In the genomic region with DNA sequence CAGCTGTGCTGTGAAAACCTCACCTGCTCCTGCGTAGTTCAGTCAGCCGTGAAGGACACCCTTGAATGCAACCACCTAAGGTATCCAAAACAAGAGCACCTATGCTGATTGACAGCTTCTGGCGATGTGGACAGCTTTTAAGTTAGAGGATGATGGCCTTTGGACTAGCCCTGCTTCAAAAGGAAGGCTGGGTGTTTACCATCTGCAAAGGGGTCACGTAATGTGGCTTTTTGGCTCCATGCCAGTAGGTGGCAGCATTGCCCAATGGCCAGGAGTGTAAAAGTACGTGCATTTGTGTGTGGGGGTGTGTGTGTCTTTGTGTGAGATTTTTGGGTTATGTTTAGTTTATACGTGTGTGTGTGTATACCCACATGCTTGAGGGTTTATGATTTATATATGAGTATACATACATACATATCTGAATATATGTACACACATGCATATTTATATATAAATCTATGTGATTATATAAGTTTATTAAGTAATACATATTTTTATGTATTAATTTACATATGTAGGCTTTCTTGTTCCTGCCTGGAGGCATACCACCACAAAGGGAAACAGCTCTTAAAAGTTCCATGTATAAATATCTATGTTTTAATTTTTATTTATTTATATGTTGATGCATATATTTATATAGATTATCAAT, we compare ENCODE assay signal across 1 cellular context.
TF ChIP-seq lines count a peak whose summit lies in the region.

No MANE protein-coding gene starts in this region.

TF ChIP-seq in HepG2, 621 proteins besides CTCF, POLR2A, EP300 and RAD21 (continued from another document and continues in another):
- TF ChIP-seq ZNF550 (CRISPR knock-in tag; IDR thresholded peaks at IDR 0.05; ENCODE audit: borderline replicate concordance) (no peak), SRF (IDR thresholded peaks at IDR 0.05; ENCODE audit: low read depth, low read length) (no peak), ZBTB3 (CRISPR knock-in tag; IDR thresholded peaks at IDR 0.05; ENCODE audit: borderline replicate concordance, low read depth) (no peak), CENPT (CRISPR knock-in tag; IDR thresholded peaks at IDR 0.05; ENCODE audit: low read depth) (no peak), RNF2 (conservative IDR thresholded peaks at IDR 0.05; ENCODE audit: low read depth) (no peak), SP140L (CRISPR knock-in tag; IDR thresholded peaks at IDR 0.05; ENCODE audit: borderline replicate concordance) (no peak), KLF13 (CRISPR knock-in tag; IDR thresholded peaks at IDR 0.05) (no peak), ZBTB1 (CRISPR knock-in tag; IDR thresholded peaks at IDR 0.05; ENCODE audit: borderline replicate concordance) (no peak), ZNF878 (CRISPR knock-in tag; IDR thresholded peaks at IDR 0.05) (no peak), HCFC1 (IDR thresholded peaks at IDR 0.05; ENCODE audit: low read depth, low read length) (no peak), TCF12 (IDR thresholded peaks at IDR 0.05) (no peak), TCF12 (CRISPR knock-in tag; IDR thresholded peaks at IDR 0.05) (no peak), CEBPB (IDR thresholded peaks at IDR 0.05; ENCODE audit: borderline replicate concordance, low read depth, low read length) (peak; percentile 89), ZFP36 (IDR thresholded peaks at IDR 0.05; ENCODE audit: borderline replicate concordance, low read depth, low read length, partially characterized antibody) (no peak), ZNF678 (CRISPR knock-in tag; IDR thresholded peaks at IDR 0.05) (no peak), ZNF709 (CRISPR knock-in tag; IDR thresholded peaks at IDR 0.05) (no peak), LCORL (IDR thresholded peaks at IDR 0.05) (peak; percentile 99), LCORL (CRISPR knock-in tag; IDR thresholded peaks at IDR 0.05) (peak; percentile 78), HNRNPUL1 (IDR thresholded peaks at IDR 0.05; ENCODE audit: low read depth, low read length) (no peak), ZBTB7B (CRISPR knock-in tag; IDR thresholded peaks at IDR 0.05) (no peak), TRIM24 (CRISPR knock-in tag; IDR thresholded peaks at IDR 0.05) (no peak), ZNF605 (CRISPR knock-in tag; IDR thresholded peaks at IDR 0.05) (no peak), ZNF83 (CRISPR knock-in tag; IDR thresholded peaks at IDR 0.05; ENCODE audit: borderline replicate concordance) (no peak), ZNF30 (CRISPR knock-in tag; IDR thresholded peaks at IDR 0.05) (no peak), JDP2 (CRISPR knock-in tag; IDR thresholded peaks at IDR 0.05; ENCODE audit: borderline replicate concordance) (no peak), PCBP2 (optimal IDR thresholded peaks at IDR 0.05; ENCODE audit: low read depth, low read length, poor library complexity, severe bottlenecking) (no peak), SSRP1 (CRISPR knock-in tag; IDR thresholded peaks at IDR 0.05) (no peak), RFXAP (CRISPR knock-in tag; IDR thresholded peaks at IDR 0.05; ENCODE audit: borderline replicate concordance) (no peak), ZNF562 (CRISPR knock-in tag; IDR thresholded peaks at IDR 0.05; ENCODE audit: borderline replicate concordance) (no peak), PHB2 (IDR thresholded peaks at IDR 0.05; ENCODE audit: partially characterized antibody) (no peak), IKZF4 (CRISPR knock-in tag; IDR thresholded peaks at IDR 0.05; ENCODE audit: borderline replicate concordance, low read depth, not compliant biosample characterization) (no peak), NFE2 (CRISPR knock-in tag; IDR thresholded peaks at IDR 0.05) (no peak), KDM5A (IDR thresholded peaks at IDR 0.05; ENCODE audit: borderline replicate concordance, low read length) (no peak; the same call in 1 of the 2 replicates), TOPORS (CRISPR knock-in tag; IDR thresholded peaks at IDR 0.05) (no peak), ZNF552 (CRISPR knock-in tag; IDR thresholded peaks at IDR 0.05; ENCODE audit: borderline replicate concordance) (no peak), SIN3A (IDR thresholded peaks at IDR 0.05; ENCODE audit: borderline replicate concordance, low read depth, low read length) (no peak), ZNF292 (CRISPR knock-in tag; IDR thresholded peaks at IDR 0.05; ENCODE audit: borderline replicate concordance, low read depth) (no peak), ZNF777 (CRISPR knock-in tag; IDR thresholded peaks at IDR 0.05) (no peak), RBM22 (optimal IDR thresholded peaks at IDR 0.05; ENCODE audit: low read length) (no peak), SRY (CRISPR knock-in tag; IDR thresholded peaks at IDR 0.05) (no peak), ZNF530 (CRISPR knock-in tag; IDR thresholded peaks at IDR 0.05; ENCODE audit: low read depth) (no peak), KLF15 (CRISPR knock-in tag; IDR thresholded peaks at IDR 0.05; ENCODE audit: borderline replicate concordance) (no peak), ZNF792 (CRISPR knock-in tag; IDR thresholded peaks at IDR 0.05) (peak; percentile 28; the same call in 1 of the 2 replicates), DNMT3B (CRISPR knock-in tag; conservative IDR thresholded peaks at IDR 0.05) (no peak), SUZ12 (IDR thresholded peaks at IDR 0.05; ENCODE audit: low read depth, low read length) (no peak), ZNF615 (CRISPR knock-in tag; IDR thresholded peaks at IDR 0.05; ENCODE audit: borderline replicate concordance) (no peak), ZNF383 (CRISPR knock-in tag; IDR thresholded peaks at IDR 0.05; ENCODE audit: borderline replicate concordance) (no peak), ZNF891 (CRISPR knock-in tag; IDR thresholded peaks at IDR 0.05) (no peak)
- TF ChIP-seq, protein P1, sequence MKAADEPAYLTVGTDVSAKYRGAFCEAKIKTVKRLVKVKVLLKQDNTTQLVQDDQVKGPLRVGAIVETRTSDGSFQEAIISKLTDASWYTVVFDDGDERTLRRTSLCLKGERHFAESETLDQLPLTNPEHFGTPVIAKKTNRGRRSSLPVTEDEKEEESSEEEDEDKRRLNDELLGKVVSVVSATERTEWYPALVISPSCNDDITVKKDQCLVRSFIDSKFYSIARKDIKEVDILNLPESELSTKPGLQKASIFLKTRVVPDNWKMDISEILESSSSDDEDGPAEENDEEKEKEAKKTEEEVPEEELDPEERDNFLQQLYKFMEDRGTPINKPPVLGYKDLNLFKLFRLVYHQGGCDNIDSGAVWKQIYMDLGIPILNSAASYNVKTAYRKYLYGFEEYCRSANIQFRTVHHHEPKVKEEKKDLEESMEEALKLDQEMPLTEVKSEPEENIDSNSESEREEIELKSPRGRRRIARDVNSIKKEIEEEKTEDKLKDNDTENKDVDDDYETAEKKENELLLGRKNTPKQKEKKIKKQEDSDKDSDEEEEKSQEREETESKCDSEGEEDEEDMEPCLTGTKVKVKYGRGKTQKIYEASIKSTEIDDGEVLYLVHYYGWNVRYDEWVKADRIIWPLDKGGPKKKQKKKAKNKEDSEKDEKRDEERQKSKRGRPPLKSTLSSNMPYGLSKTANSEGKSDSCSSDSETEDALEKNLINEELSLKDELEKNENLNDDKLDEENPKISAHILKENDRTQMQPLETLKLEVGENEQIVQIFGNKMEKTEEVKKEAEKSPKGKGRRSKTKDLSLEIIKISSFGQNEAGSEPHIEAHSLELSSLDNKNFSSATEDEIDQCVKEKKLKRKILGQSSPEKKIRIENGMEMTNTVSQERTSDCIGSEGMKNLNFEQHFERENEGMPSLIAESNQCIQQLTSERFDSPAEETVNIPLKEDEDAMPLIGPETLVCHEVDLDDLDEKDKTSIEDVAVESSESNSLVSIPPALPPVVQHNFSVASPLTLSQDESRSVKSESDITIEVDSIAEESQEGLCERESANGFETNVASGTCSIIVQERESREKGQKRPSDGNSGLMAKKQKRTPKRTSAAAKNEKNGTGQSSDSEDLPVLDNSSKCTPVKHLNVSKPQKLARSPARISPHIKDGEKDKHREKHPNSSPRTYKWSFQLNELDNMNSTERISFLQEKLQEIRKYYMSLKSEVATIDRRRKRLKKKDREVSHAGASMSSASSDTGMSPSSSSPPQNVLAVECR (CRISPR knock-in tag; IDR thresholded peaks at IDR 0.05; ENCODE audit: borderline replicate concordance): no peak; the same call in 1 of the 2 replicates
- TF ChIP-seq, protein P2, sequence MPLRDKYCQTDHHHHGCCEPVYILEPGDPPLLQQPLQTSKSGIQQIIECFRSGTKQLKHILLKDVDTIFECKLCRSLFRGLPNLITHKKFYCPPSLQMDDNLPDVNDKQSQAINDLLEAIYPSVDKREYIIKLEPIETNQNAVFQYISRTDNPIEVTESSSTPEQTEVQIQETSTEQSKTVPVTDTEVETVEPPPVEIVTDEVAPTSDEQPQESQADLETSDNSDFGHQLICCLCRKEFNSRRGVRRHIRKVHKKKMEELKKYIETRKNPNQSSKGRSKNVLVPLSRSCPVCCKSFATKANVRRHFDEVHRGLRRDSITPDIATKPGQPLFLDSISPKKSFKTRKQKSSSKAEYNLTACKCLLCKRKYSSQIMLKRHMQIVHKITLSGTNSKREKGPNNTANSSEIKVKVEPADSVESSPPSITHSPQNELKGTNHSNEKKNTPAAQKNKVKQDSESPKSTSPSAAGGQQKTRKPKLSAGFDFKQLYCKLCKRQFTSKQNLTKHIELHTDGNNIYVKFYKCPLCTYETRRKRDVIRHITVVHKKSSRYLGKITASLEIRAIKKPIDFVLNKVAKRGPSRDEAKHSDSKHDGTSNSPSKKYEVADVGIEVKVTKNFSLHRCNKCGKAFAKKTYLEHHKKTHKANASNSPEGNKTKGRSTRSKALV (CRISPR knock-in tag; IDR thresholded peaks at IDR 0.05): no peak
- TF ChIP-seq, protein P3, sequence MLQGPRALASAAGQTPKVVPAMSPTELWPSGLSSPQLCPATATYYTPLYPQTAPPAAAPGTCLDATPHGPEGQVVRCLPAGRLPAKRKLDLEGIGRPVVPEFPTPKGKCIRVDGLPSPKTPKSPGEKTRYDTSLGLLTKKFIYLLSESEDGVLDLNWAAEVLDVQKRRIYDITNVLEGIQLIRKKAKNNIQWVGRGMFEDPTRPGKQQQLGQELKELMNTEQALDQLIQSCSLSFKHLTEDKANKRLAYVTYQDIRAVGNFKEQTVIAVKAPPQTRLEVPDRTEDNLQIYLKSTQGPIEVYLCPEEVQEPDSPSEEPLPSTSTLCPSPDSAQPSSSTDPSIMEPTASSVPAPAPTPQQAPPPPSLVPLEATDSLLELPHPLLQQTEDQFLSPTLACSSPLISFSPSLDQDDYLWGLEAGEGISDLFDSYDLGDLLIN (CRISPR knock-in tag; IDR thresholded peaks at IDR 0.05; ENCODE audit: borderline replicate concordance): no peak
- TF ChIP-seq, protein P4, sequence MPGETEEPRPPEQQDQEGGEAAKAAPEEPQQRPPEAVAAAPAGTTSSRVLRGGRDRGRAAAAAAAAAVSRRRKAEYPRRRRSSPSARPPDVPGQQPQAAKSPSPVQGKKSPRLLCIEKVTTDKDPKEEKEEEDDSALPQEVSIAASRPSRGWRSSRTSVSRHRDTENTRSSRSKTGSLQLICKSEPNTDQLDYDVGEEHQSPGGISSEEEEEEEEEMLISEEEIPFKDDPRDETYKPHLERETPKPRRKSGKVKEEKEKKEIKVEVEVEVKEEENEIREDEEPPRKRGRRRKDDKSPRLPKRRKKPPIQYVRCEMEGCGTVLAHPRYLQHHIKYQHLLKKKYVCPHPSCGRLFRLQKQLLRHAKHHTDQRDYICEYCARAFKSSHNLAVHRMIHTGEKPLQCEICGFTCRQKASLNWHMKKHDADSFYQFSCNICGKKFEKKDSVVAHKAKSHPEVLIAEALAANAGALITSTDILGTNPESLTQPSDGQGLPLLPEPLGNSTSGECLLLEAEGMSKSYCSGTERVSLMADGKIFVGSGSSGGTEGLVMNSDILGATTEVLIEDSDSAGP (CRISPR knock-in tag; IDR thresholded peaks at IDR 0.05; ENCODE audit: borderline replicate concordance): no peak
- TF ChIP-seq, protein P5, sequence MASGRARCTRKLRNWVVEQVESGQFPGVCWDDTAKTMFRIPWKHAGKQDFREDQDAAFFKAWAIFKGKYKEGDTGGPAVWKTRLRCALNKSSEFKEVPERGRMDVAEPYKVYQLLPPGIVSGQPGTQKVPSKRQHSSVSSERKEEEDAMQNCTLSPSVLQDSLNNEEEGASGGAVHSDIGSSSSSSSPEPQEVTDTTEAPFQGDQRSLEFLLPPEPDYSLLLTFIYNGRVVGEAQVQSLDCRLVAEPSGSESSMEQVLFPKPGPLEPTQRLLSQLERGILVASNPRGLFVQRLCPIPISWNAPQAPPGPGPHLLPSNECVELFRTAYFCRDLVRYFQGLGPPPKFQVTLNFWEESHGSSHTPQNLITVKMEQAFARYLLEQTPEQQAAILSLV (CRISPR knock-in tag; IDR thresholded peaks at IDR 0.05; ENCODE audit: borderline replicate concordance): no peak
- TF ChIP-seq, protein P6, sequence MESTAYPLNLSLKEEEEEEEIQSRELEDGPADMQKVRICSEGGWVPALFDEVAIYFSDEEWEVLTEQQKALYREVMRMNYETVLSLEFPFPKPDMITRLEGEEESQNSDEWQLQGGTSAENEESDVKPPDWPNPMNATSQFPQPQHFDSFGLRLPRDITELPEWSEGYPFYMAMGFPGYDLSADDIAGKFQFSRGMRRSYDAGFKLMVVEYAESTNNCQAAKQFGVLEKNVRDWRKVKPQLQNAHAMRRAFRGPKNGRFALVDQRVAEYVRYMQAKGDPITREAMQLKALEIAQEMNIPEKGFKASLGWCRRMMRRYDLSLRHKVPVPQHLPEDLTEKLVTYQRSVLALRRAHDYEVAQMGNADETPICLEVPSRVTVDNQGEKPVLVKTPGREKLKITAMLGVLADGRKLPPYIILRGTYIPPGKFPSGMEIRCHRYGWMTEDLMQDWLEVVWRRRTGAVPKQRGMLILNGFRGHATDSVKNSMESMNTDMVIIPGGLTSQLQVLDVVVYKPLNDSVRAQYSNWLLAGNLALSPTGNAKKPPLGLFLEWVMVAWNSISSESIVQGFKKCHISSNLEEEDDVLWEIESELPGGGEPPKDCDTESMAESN (CRISPR knock-in tag; conservative IDR thresholded peaks at IDR 0.05): no peak
- TF ChIP-seq, protein P7, sequence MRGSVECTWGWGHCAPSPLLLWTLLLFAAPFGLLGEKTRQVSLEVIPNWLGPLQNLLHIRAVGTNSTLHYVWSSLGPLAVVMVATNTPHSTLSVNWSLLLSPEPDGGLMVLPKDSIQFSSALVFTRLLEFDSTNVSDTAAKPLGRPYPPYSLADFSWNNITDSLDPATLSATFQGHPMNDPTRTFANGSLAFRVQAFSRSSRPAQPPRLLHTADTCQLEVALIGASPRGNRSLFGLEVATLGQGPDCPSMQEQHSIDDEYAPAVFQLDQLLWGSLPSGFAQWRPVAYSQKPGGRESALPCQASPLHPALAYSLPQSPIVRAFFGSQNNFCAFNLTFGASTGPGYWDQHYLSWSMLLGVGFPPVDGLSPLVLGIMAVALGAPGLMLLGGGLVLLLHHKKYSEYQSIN (CRISPR knock-in tag; IDR thresholded peaks at IDR 0.05; ENCODE audit: borderline replicate concordance): no peak
- TF ChIP-seq, protein P8, sequence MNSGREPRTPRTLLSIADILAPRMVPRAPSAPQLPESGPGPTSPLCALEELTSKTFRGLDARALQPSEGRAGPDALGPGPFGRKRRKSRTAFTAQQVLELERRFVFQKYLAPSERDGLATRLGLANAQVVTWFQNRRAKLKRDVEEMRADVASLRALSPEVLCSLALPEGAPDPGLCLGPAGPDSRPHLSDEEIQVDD (CRISPR knock-in tag; IDR thresholded peaks at IDR 0.05; ENCODE audit: borderline replicate concordance): no peak
- TF ChIP-seq, protein P9, sequence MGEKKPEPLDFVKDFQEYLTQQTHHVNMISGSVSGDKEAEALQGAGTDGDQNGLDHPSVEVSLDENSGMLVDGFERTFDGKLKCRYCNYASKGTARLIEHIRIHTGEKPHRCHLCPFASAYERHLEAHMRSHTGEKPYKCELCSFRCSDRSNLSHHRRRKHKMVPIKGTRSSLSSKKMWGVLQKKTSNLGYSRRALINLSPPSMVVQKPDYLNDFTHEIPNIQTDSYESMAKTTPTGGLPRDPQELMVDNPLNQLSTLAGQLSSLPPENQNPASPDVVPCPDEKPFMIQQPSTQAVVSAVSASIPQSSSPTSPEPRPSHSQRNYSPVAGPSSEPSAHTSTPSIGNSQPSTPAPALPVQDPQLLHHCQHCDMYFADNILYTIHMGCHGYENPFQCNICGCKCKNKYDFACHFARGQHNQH (CRISPR knock-in tag; IDR thresholded peaks at IDR 0.05): peak; percentile 62; the same call in 1 of the 2 replicates
